20 cellular contexts compared by ENCODE assay signal in genomic region chr10:29078919-29079318, GRCh38.
A peak's percentile ranks its signal among the peaks of the same experiment; 100 is the strongest.
DNase-seq lines count a peak whose midpoint lies in the region; ATAC-seq, FAIRE-seq and TF ChIP-seq lines count a peak whose summit lies in the region.
"Had no signal": no experiment of that assay in that cellular context is flagged by ENCODE, and none has a peak within 500 bp of the region (broad histone marks: within the 10 kb centered on the region; RNA-seq: fewer than 3 reads in every experiment).

No MANE protein-coding gene starts in this region.

- no peaks in the 10 kb centered on the region for H3K36me3 Mint-ChIP-seq in nephron progenitor cell (ENCODE audit: low read depth)
- H3K36me3 Mint-ChIP-seq: CD14-positive monocyte had no signal

- no peak for TF ChIP-seq CTCF in nephron progenitor cell (IDR thresholded peaks at IDR 0.05)

- peaks cover 11% of the 10 kb centered on the region for H3K9me3 Mint-ChIP-seq in nephron progenitor cell
- H3K9me3 Mint-ChIP-seq: central memory CD8-positive, alpha-beta T cell had no signal

- DNase-seq in ELF-1 (ENCODE audit: low read depth, low spot score), result peak; percentile 48
- DNase-seq in NCI-H1930 (lab: John Stamatoyannopoulos, UW), result peak; percentile 26 to 37
- DNase-seq in nephron progenitor cell, result no peak
- DNase-seq in urothelium cell line (ENCODE audit: low spot score), result no peak
- no peak for DNase-seq in cerebellum (ENCODE audit: low spot score)
- no peak for DNase-seq in activated CD4-positive, CD25-positive, alpha-beta regulatory T cell (lab: John Stamatoyannopoulos, UW)
- DNase-seq: activated CD4-positive, alpha-beta T cell treated with anti-CD3 and anti-CD28 coated beads, Interleukin-2, amount 50 U/mL, for 48 hours; activated T-cell treated with anti-CD3 and anti-CD28 coated beads for 4 hours; amygdala; GF-D8; left colon; NCI-H187; NCI-H510A; SHP77; stimulated activated naive CD4-positive, alpha-beta T cell treated with Interleukin-2 at 50 U/mL for 16 hours had no signal

- peaks cover 51% of the 10 kb centered on the region for H3K4me1 Mint-ChIP-seq in nephron progenitor cell
- H3K4me1 Mint-ChIP-seq: CD14-positive monocyte; central memory CD8-positive, alpha-beta T cell had no signal

- peaks cover 3% of the 10 kb centered on the region for H3K27me3 Mint-ChIP-seq in nephron progenitor cell (ENCODE audit: low read depth, poor library complexity)

- peak overlapping the region; percentile 7 for H3K27ac Mint-ChIP-seq in nephron progenitor cell
- H3K27ac Mint-ChIP-seq: CD14-positive monocyte had no signal

- no peak for FAIRE-seq in urothelium cell line (lab: Jason Lieb, UNC)
- FAIRE-seq: frontal cortex had no signal

- no peak for ATAC-seq in SK-N-SH treated with all-trans-retinoic acid at 6 μM for 48 hours
- ATAC-seq in HG03159 (IDR thresholded peaks at IDR 0.05; ENCODE audit: unreplicated experiment), result no peak
- ATAC-seq: left colon had no signal

- H3K4me3 Mint-ChIP-seq in nephron progenitor cell, result no peak overlapping the region
- H3K4me3 Mint-ChIP-seq: CD14-positive monocyte; central memory CD8-positive, alpha-beta T cell had no signal

TF ChIP-seq in SK-N-SH treated with all-trans-retinoic acid at 6 μM for 48 hours, 23 proteins besides CTCF, POLR2A, EP300 and RAD21:
- TF ChIP-seq ISL1 (CRISPR knock-in tag; IDR thresholded peaks at IDR 0.05) (peak; percentile 48; the same call in 1 of the 2 replicates), GLIS3 (CRISPR knock-in tag; IDR thresholded peaks at IDR 0.05) (no peak)
TF ChIP-seq in SK-N-SH treated with all-trans-retinoic acid at 6 μM for 48 hours: peak in this region for 1.

Comparison
In these comparisons a context has a peak if more than half of its experiments do, and no peak if none do; other contexts are left out.
1. DNase-seq: peak in ELF-1 (single experiment) and NCI-H1930 (2 of 2); none in nephron progenitor cell (single experiment), urothelium cell line (single experiment), cerebellum (single experiment) and activated CD4-positive, CD25-positive, alpha-beta regulatory T cell (0 of 4).